ENCODE assay signal across 27 cellular contexts in genomic region chr1:168842916-168843315, GRCh38.
DNase-seq lines count a peak whose midpoint lies in the region; ATAC-seq and TF ChIP-seq lines count a peak whose summit lies in the region.
"Had no signal": no experiment of that assay in that cellular context is flagged by ENCODE, and none has a peak within 500 bp of the region (broad histone marks: within the 10 kb centered on the region; RNA-seq: fewer than 3 reads in every experiment).

No MANE protein-coding gene starts in this region.

- H3K14ac ChIP-seq in mesenchymal stem cell (ENCODE audit: low read length in 2 of 2), result no peak overlapping the region

- H3K27ac Mint-ChIP-seq in Caco-2 (ENCODE audit: unreplicated experiment), result no peak overlapping the region
- H3K27ac Mint-ChIP-seq: activated CD4-positive, alpha-beta memory T cell treated with anti-CD3 and anti-CD28 coated beads, Interleukin-2, amount 10 ng/mL, durations not matched to agents 7 days and 5 days; activated T-helper 17 cell treated with anti-CD3 and anti-CD28 coated beads, Interleukin-2, amount 50 U/mL, for 72 hours; effector memory CD8-positive, alpha-beta T cell; progenitor cell of endocrine pancreas; stimulated activated effector memory CD8-positive, alpha-beta T cell treated with anti-CD3 and anti-CD28 coated beads, Interleukin-12 subunit alpha, Interleukin-12 subunit beta, amount 100 ng/mL, for 72 hours; T-cell had no signal

- H2BK120ac ChIP-seq in mesenchymal stem cell (ENCODE audit: low read depth, low read length), result no peak overlapping the region

- WGBS in lung, 2 donors, result 47 to 73% methylated on average over 2 of the region's 2 CpGs
- WGBS in mesenchymal stem cell, result 90% methylated on average over 1 of the region's 2 CpGs

- BruUV-seq in Caco-2 (replicated peaks; lab: Mats Ljungman, UMichigan), result no TSS peak

- H3K36me3 ChIP-seq in colonic mucosa (no peaks in the 10 kb centered on the region), lung (ENCODE audit: control insufficient read depth in 2 of 2, insufficient read depth in 2 of 2, low read length in 2 of 2) (no peaks in the 10 kb centered on the region), Caco-2 (ENCODE audit: control insufficient read depth, insufficient read depth, low read length) (no peaks in the 10 kb centered on the region), mesenchymal stem cell (ENCODE audit: control insufficient read depth in 1 of 2, insufficient read depth in 2 of 2, low read depth in 1 of 2, low read length in 2 of 2) (no peaks in the 10 kb centered on the region)
- H3K36me3 ChIP-seq: gastrocnemius medialis, HAP-1, MG63, SJCRH30 had no signal

- H3K27ac ChIP-seq in colonic mucosa (peak overlapping the region; percentile 5), lung (ENCODE audit: low read depth in 1 of 2, low read length in 1 of 2) (no peak overlapping the region), mesenchymal stem cell (ENCODE audit: low read length, poor library complexity, severe bottlenecking) (no peak overlapping the region)
- H3K27ac ChIP-seq: coronary artery, gastrocnemius medialis, SJCRH30 had no signal

- CTCF ChIA-PET in Caco-2 (lab: Charles Lee), result no interaction called here

- no peak overlapping the region for H3K18ac ChIP-seq in mesenchymal stem cell (ENCODE audit: low read depth in 1 of 2, low read length in 2 of 2)

- H2BK15ac ChIP-seq in mesenchymal stem cell (ENCODE audit: low read depth, poor library complexity, severe bottlenecking), result no peak overlapping the region

- no peak overlapping the region for H4K91ac ChIP-seq in mesenchymal stem cell (ENCODE audit: low read length)

- POLR2A ChIA-PET in Caco-2 (lab: Charles Lee), result no interaction called here

- H3K4me1 ChIP-seq in colonic mucosa (no peaks in the 10 kb centered on the region), lung (ENCODE audit: control insufficient read depth in 2 of 2, insufficient read depth in 2 of 2, low read length in 2 of 2) (peaks cover 5 to 17% of the 10 kb centered on the region in 2 donors), Caco-2 (no peaks in the 10 kb centered on the region), mesenchymal stem cell (ENCODE audit: control insufficient read depth, insufficient read depth, low read depth, low read length) (no peaks in the 10 kb centered on the region)
- H3K4me1 ChIP-seq: gastrocnemius medialis, SJCRH30 had no signal

- DNase-seq in DMS153 (lab: John Stamatoyannopoulos, UW) (peak; percentile 78), HT-29 (ENCODE audit: low spot score) (peak; percentile 44), colonic mucosa (no peak), lung (ENCODE audit: low spot score) (no peak), Caco-2 (no peak), mesenchymal stem cell (no peak)
- DNase-seq: activated CD4-positive, alpha-beta memory T cell treated with anti-CD3 and anti-CD28 coated beads, Interleukin-2, amount 10 ng/mL, durations not matched to agents 7 days and 5 days; activated CD4-positive, CD25-positive, alpha-beta regulatory T cell treated with anti-CD3 and anti-CD28 coated beads, Interleukin-2, amount 50 U/mL, for 72 hours; activated naive CD4-positive, alpha-beta T cell treated with anti-CD3 and anti-CD28 coated beads, Interleukin-2, amount 50 U/mL, for 16 hours; amygdala; effector memory CD8-positive, alpha-beta T cell; gastrocnemius medialis; KBM-7; MG63; NCI-H1417 treated with DMSO at 0.1 percent for 48 hours; NK-92 treated with Interleukin-12 subunit alpha and Interleukin-12 subunit beta, amount 100 ng/mL, for 24 hours; SJCRH30; stimulated activated CD4-positive, alpha-beta T cell treated with anti-CD3 and anti-CD28 coated beads, Interleukin-4, amount 100 ng/mL, for 24 hours; T-cell had no signal

- no peak overlapping the region for H3K4me3 ChIP-seq in colonic mucosa
- no peak overlapping the region for H3K4me3 ChIP-seq in lung
- H3K4me3 ChIP-seq in Caco-2 (ENCODE audit: low read depth, low read length), result no peak overlapping the region
- H3K4me3 ChIP-seq in mesenchymal stem cell (ENCODE audit: insufficient read depth in 1 of 2, low read depth in 1 of 2, low read length in 2 of 2), result no peak overlapping the region
- H3K4me3 ChIP-seq: coronary artery, gastrocnemius medialis, HAP-1, MG63, SJCRH30 had no signal

- H3K9me3 ChIP-seq in colonic mucosa (no peaks in the 10 kb centered on the region), lung (ENCODE audit: control insufficient read depth in 2 of 2, insufficient read depth in 1 of 2, low read length in 1 of 2) (no peaks in the 10 kb centered on the region), Caco-2 (peaks cover 7% of the 10 kb centered on the region), mesenchymal stem cell (ENCODE audit: control insufficient read depth, low read length) (no peaks in the 10 kb centered on the region)
- H3K9me3 ChIP-seq: gastrocnemius medialis, HAP-1, MG63, SJCRH30 had no signal

- H3K23ac ChIP-seq in mesenchymal stem cell (ENCODE audit: low read length in 2 of 2), result no peak overlapping the region

- H3K4me2 ChIP-seq in mesenchymal stem cell (ENCODE audit: low read length, poor library complexity, severe bottlenecking), result no peak overlapping the region

- H3K27me3 Mint-ChIP-seq in Caco-2 (ENCODE audit: insufficient read depth, unreplicated experiment), result no peaks in the 10 kb centered on the region
- H3K27me3 Mint-ChIP-seq: progenitor cell of endocrine pancreas had no signal

- H2AFZ ChIP-seq in mesenchymal stem cell (ENCODE audit: low read depth, low read length), result no peak overlapping the region

- no peaks in the 10 kb centered on the region for H3K4me1 Mint-ChIP-seq in Caco-2 (ENCODE audit: low read depth, unreplicated experiment)
- H3K4me1 Mint-ChIP-seq: activated CD4-positive, alpha-beta memory T cell treated with anti-CD3 and anti-CD28 coated beads, Interleukin-2, amount 10 ng/mL, durations not matched to agents 7 days and 5 days; activated T-helper 17 cell treated with anti-CD3 and anti-CD28 coated beads, Interleukin-2, amount 50 U/mL, for 72 hours; stimulated activated effector memory CD8-positive, alpha-beta T cell treated with anti-CD3 and anti-CD28 coated beads, Interleukin-12 subunit alpha, Interleukin-12 subunit beta, amount 100 ng/mL, for 72 hours; T-cell had no signal

- H3K9me3 Mint-ChIP-seq in Caco-2 (ENCODE audit: unreplicated experiment), result no peaks in the 10 kb centered on the region
- H3K9me3 Mint-ChIP-seq: activated CD4-positive, alpha-beta memory T cell treated with anti-CD3 and anti-CD28 coated beads, Interleukin-2, amount 10 ng/mL, durations not matched to agents 7 days and 5 days; activated T-helper 17 cell treated with anti-CD3 and anti-CD28 coated beads, Interleukin-2, amount 50 U/mL, for 72 hours; effector memory CD8-positive, alpha-beta T cell; stimulated activated effector memory CD8-positive, alpha-beta T cell treated with anti-CD3 and anti-CD28 coated beads, Interleukin-12 subunit alpha, Interleukin-12 subunit beta, amount 100 ng/mL, for 72 hours had no signal

- H3K4ac ChIP-seq in mesenchymal stem cell (ENCODE audit: low read depth in 1 of 2, low read length in 2 of 2), result no peak overlapping the region

- H2BK5ac ChIP-seq in mesenchymal stem cell (ENCODE audit: low read depth, low read length, poor library complexity, severe bottlenecking), result no peak overlapping the region

- H3K9ac ChIP-seq in colonic mucosa (ENCODE audit: low read depth in 2 of 2, low read length in 2 of 2) (no peak overlapping the region), mesenchymal stem cell (ENCODE audit: low read length) (no peak overlapping the region)

- TF ChIP-seq CTCF in colonic mucosa (IDR thresholded peaks at IDR 0.05) (no peak), lung (IDR thresholded peaks at IDR 0.05; ENCODE audit: control extremely low read depth, extremely low read depth) (no peak), Caco-2 (IDR thresholded peaks at IDR 0.05; ENCODE audit: insufficient read depth in 1 of 2, low read depth in 1 of 2, low read length in 1 of 2, severe bottlenecking in 1 of 2, unreplicated experiment in 1 of 2) (no peak)

- H3K4me3 Mint-ChIP-seq in Caco-2 (ENCODE audit: unreplicated experiment), result no peak overlapping the region
- H3K4me3 Mint-ChIP-seq: activated CD4-positive, alpha-beta memory T cell treated with anti-CD3 and anti-CD28 coated beads, Interleukin-2, amount 10 ng/mL, durations not matched to agents 7 days and 5 days; activated T-helper 17 cell treated with anti-CD3 and anti-CD28 coated beads, Interleukin-2, amount 50 U/mL, for 72 hours; effector memory CD8-positive, alpha-beta T cell; stimulated activated effector memory CD8-positive, alpha-beta T cell treated with anti-CD3 and anti-CD28 coated beads, Interleukin-12 subunit alpha, Interleukin-12 subunit beta, amount 100 ng/mL, for 72 hours; T-cell had no signal

- H3K27me3 ChIP-seq in colonic mucosa (no peaks in the 10 kb centered on the region), lung (ENCODE audit: control insufficient read depth, insufficient read depth) (no peaks in the 10 kb centered on the region), Caco-2 (replicated peaks; ENCODE audit: control insufficient read depth, insufficient read depth, low read length) (no peaks in the 10 kb centered on the region), mesenchymal stem cell (ENCODE audit: control insufficient read depth in 1 of 2, insufficient read depth in 1 of 2, low read length in 2 of 2) (no peaks in the 10 kb centered on the region)
- H3K27me3 ChIP-seq: gastrocnemius medialis, MG63, SJCRH30 had no signal

- no peak overlapping the region for H2BK12ac ChIP-seq in mesenchymal stem cell (ENCODE audit: low read length in 2 of 2)

- ATAC-seq in lung (ENCODE audit: insufficient read depth, low FRiP score), result peak; percentile 65
- ATAC-seq in GM21786 (IDR thresholded peaks at IDR 0.05; ENCODE audit: unreplicated experiment), result no peak
- ATAC-seq in HG03039 (IDR thresholded peaks at IDR 0.05; ENCODE audit: unreplicated experiment), result no peak
- ATAC-seq: activated T-helper 17 cell treated with anti-CD3 and anti-CD28 coated beads, Interleukin-2, amount 50 U/mL, for 72 hours; effector memory CD8-positive, alpha-beta T cell; gastrocnemius medialis; sciatic nerve; stimulated activated effector memory CD8-positive, alpha-beta T cell treated with anti-CD3 and anti-CD28 coated beads, Interleukin-12 subunit alpha, Interleukin-12 subunit beta, amount 100 ng/mL, for 72 hours; T-cell had no signal

- H4K8ac ChIP-seq in mesenchymal stem cell (ENCODE audit: low read length), result no peak overlapping the region

- intact Hi-C loops in colonic mucosa (cut with DNase I), result no loop called here
- intact Hi-C loops in Caco-2 (cut with micrococcal nuclease; ENCODE audit: unreplicated experiment), result no loop called here

- H3K36me3 Mint-ChIP-seq in Caco-2 (ENCODE audit: insufficient read depth, unreplicated experiment), result no peaks in the 10 kb centered on the region
- H3K36me3 Mint-ChIP-seq: stimulated activated effector memory CD8-positive, alpha-beta T cell treated with anti-CD3 and anti-CD28 coated beads, Interleukin-12 subunit alpha, Interleukin-12 subunit beta, amount 100 ng/mL, for 72 hours; T-cell had no signal

- H2AK5ac ChIP-seq in mesenchymal stem cell (ENCODE audit: low read length, severe bottlenecking), result no peak overlapping the region

- H3K79me1 ChIP-seq in mesenchymal stem cell (replicated peaks; ENCODE audit: low read length, poor library complexity, severe bottlenecking), result no peaks in the 10 kb centered on the region

Comparison
In these comparisons a context has a peak if more than half of its experiments do, and no peak if none do; other contexts are left out.
1. DNase-seq: peak in DMS153 (single experiment) and HT-29 (single experiment); none in colonic mucosa (single experiment), lung (single experiment), Caco-2 (0 of 2) and mesenchymal stem cell (single experiment).